8 cellular contexts compared by ENCODE assay signal in genomic region chr11:14358729-14359439, GRCh38. TPM values are rescaled to one million over a fixed set of nuclear protein-coding genes. Genes with fewer than 3 reads are reported as not detected.
DNase-seq lines count a peak whose midpoint lies in the region; ATAC-seq lines count a peak whose summit lies in the region.

Gene RRAS2 (minus strand): TSS chr11:14359183. CDS start chr11:14358870, 313 bp downstream.

- no CpG with 5 or more reads among the region's 78 CpGs for WGBS in mesendoderm (ENCODE audit: extremely low coverage, insufficient coverage, low lambda C conversion rate)

- peak within 1 kb of the TSS; percentile 95 for H3K9ac ChIP-seq in mesendoderm (ENCODE audit: low read length)

- peak within 1 kb of the TSS; percentile 100 for H3K4me2 ChIP-seq in mesendoderm (ENCODE audit: low read length)

- no peak within 1 kb of the TSS for H4K5ac ChIP-seq in mesendoderm (ENCODE audit: low read length)

- peaks cover 3% of the 10 kb centered on the region for H3K79me1 ChIP-seq in mesendoderm (ENCODE audit: low read length)

- ATAC-seq in GM18508 (IDR thresholded peaks at IDR 0.05; ENCODE audit: insufficient read depth, unreplicated experiment) (peak; percentile 46), HG02973 (IDR thresholded peaks at IDR 0.05; ENCODE audit: unreplicated experiment) (peak; percentile 88)

- peak within 1 kb of the TSS; percentile 63 for H2BK120ac ChIP-seq in mesendoderm (ENCODE audit: low read depth, low read length)

- peak within 1 kb of the TSS; percentile 98 for H3K56ac ChIP-seq in mesendoderm (ENCODE audit: low read length)

- H3K36me3 ChIP-seq in effector memory CD4-positive, alpha-beta T cell (ENCODE audit: control insufficient read depth, insufficient read depth, low read length): no peaks in the 10 kb centered on the region
- no peaks in the 10 kb centered on the region for H3K36me3 ChIP-seq in mesendoderm (ENCODE audit: control insufficient read depth, insufficient read depth, low read length)

- H3K18ac ChIP-seq in mesendoderm (ENCODE audit: low read length): peak within 1 kb of the TSS; percentile 97

- no peak within 1 kb of the TSS for H4K8ac ChIP-seq in mesendoderm (ENCODE audit: low read depth, low read length)

- peak within 1 kb of the TSS; percentile 50 for H2BK5ac ChIP-seq in mesendoderm (ENCODE audit: low read length)

- H3K4me3 ChIP-seq in effector memory CD4-positive, alpha-beta T cell (ENCODE audit: insufficient read depth, low read depth, low read length, poor library complexity, severe bottlenecking): peak within 1 kb of the TSS; percentile 88
- peak within 1 kb of the TSS; percentile 96 for H3K4me3 ChIP-seq in mesendoderm (ENCODE audit: low read length)

- no peak within 1 kb of the TSS for H3K23ac ChIP-seq in mesendoderm (ENCODE audit: low read length)

- peak within 1 kb of the TSS; percentile 93 for H2AK5ac ChIP-seq in mesendoderm (ENCODE audit: low read length)

- peak within 1 kb of the TSS; percentile 47 for H3K27ac ChIP-seq in effector memory CD4-positive, alpha-beta T cell (ENCODE audit: insufficient read depth, low read length, poor library complexity, severe bottlenecking)
- peak within 1 kb of the TSS; percentile 86 for H3K27ac ChIP-seq in mesendoderm (ENCODE audit: low read depth, low read length)

- peaks cover 49% of the 10 kb centered on the region for H3K79me2 ChIP-seq in mesendoderm (ENCODE audit: control insufficient read depth, insufficient read depth, low read length)

- H3K4ac ChIP-seq in mesendoderm (ENCODE audit: low read depth, low read length): peak within 1 kb of the TSS; percentile 98

- no peaks in the 10 kb centered on the region for H3K4me1 ChIP-seq in effector memory CD4-positive, alpha-beta T cell (ENCODE audit: control insufficient read depth, insufficient read depth, low read length, poor library complexity, severe bottlenecking)
- peaks cover 7% of the 10 kb centered on the region for H3K4me1 ChIP-seq in mesendoderm (ENCODE audit: control insufficient read depth, low read depth, low read length)

- DNase-seq in A172 (ENCODE audit: low spot score) (peak; percentile 53), NCI-H510A treated with DMSO at 0.1 percent for 48 hours (lab: John Stamatoyannopoulos, UW) (peak; percentile 8), mesendoderm (peak; percentile 91)
- DNase-seq in activated CD8-positive, alpha-beta memory T cell treated with anti-CD3 and anti-CD28 coated beads for 1 hour (ENCODE audit: extremely low read depth in 1 of 2, low read depth in 1 of 2): peak; percentile 46 to 65
- peak; percentile 54 to 64 (median 58) for DNase-seq in effector memory CD4-positive, alpha-beta T cell
- peak; percentile 53 for DNase-seq in stimulated activated CD8-positive, alpha-beta memory T cell treated with anti-CD3 and anti-CD28 coated beads, Interleukin-15, amount 100 ng/mL, for 1 hour (ENCODE audit: low read depth)

- no peak within 1 kb of the TSS for H2BK15ac ChIP-seq in mesendoderm (replicated peaks; ENCODE audit: low read depth)

- H3K27me3 ChIP-seq in effector memory CD4-positive, alpha-beta T cell (replicated peaks; ENCODE audit: control insufficient read depth, insufficient read depth, low read length, poor library complexity, severe bottlenecking): no peaks in the 10 kb centered on the region
- H3K27me3 ChIP-seq in mesendoderm (ENCODE audit: insufficient read depth, low read length, poor library complexity): no peaks in the 10 kb centered on the region

- no peaks in the 10 kb centered on the region for H3K9me3 ChIP-seq in effector memory CD4-positive, alpha-beta T cell (ENCODE audit: control insufficient read depth, low read length)

RNA-seq across cellular contexts. Expression of gene RRAS2, which starts in this region (rescaled TPM):
- 117 and 138 TPM in 2 replicates for total RNA-seq in A172 (2014; rRNA removed; shearing (Covaris generic))
- polyA plus RNA-seq in mesendoderm (2013, experiment 1 of 2): 180 TPM
- polyA plus RNA-seq in mesendoderm (2013, experiment 2 of 2): 184 TPM

Comparison
In these comparisons a context has a peak if more than half of its experiments do, and no peak if none do; other contexts are left out.
1. Peak in every context shown above with its lines: DNase-seq, ATAC-seq, H3K4me3 ChIP-seq and H3K27ac ChIP-seq.
2. DNase-seq: peak in every context shown above with its lines; median percentile 91 in mesendoderm; 58 in effector memory CD4-positive, alpha-beta T cell; 56 in activated CD8-positive, alpha-beta memory T cell treated with anti-CD3 and anti-CD28 coated beads for 1 hour; 53 in A172; 53 in stimulated activated CD8-positive, alpha-beta memory T cell treated with anti-CD3 and anti-CD28 coated beads, Interleukin-15, amount 100 ng/mL, for 1 hour; 8 in NCI-H510A treated with DMSO at 0.1 percent for 48 hours.